ENCODE assay signal across 1 cellular context in genomic region chrX:20019672-20020365, GRCh38.
TF ChIP-seq lines count a peak whose summit lies in the region.

No MANE protein-coding gene starts in this region.

TF ChIP-seq in WTC11, 78 proteins besides CTCF, POLR2A, EP300 and RAD21 (continued from another document):
- TF ChIP-seq, protein P1, sequence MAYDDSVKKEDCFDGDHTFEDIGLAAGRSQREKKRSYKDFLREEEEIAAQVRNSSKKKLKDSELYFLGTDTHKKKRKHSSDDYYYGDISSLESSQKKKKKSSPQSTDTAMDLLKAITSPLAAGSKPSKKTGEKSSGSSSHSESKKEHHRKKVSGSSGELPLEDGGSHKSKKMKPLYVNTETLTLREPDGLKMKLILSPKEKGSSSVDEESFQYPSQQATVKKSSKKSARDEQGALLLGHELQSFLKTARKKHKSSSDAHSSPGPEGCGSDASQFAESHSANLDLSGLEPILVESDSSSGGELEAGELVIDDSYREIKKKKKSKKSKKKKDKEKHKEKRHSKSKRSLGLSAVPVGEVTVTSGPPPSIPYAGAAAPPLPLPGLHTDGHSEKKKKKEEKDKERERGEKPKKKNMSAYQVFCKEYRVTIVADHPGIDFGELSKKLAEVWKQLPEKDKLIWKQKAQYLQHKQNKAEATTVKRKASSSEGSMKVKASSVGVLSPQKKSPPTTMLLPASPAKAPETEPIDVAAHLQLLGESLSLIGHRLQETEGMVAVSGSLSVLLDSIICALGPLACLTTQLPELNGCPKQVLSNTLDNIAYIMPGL (CRISPR knock-in tag; IDR thresholded peaks at IDR 0.05), result no peak
- TF ChIP-seq ZBTB43 (CRISPR knock-in tag; IDR thresholded peaks at IDR 0.05) (no peak), SMAD3 (CRISPR knock-in tag; IDR thresholded peaks at IDR 0.05; ENCODE audit: borderline replicate concordance) (no peak), USF2 (CRISPR knock-in tag; IDR thresholded peaks at IDR 0.05) (no peak), TEAD1 (CRISPR knock-in tag; IDR thresholded peaks at IDR 0.05) (no peak), NR3C1 (CRISPR knock-in tag; conservative IDR thresholded peaks at IDR 0.05; ENCODE audit: low read depth) (no peak), CREB1 (CRISPR knock-in tag; IDR thresholded peaks at IDR 0.05) (no peak), HMGA2 (CRISPR knock-in tag; IDR thresholded peaks at IDR 0.05) (no peak), ZNF425 (CRISPR knock-in tag; conservative IDR thresholded peaks at IDR 0.05) (no peak), EMX1 (CRISPR knock-in tag; IDR thresholded peaks at IDR 0.05) (no peak), ZNF317 (CRISPR knock-in tag; IDR thresholded peaks at IDR 0.05; ENCODE audit: borderline replicate concordance, low read depth) (no peak), JUN (CRISPR knock-in tag; IDR thresholded peaks at IDR 0.05) (no peak)
